In genomic region chr16:14306485-14307058, GRCh38 we compare ENCODE assay signal across 1 cellular context.
A peak's percentile ranks its signal among the peaks of the same experiment; 100 is the strongest.
TF ChIP-seq lines count a peak whose summit lies in the region.

No MANE protein-coding gene starts in this region.

TF ChIP-seq in HepG2, 621 proteins besides CTCF, POLR2A, EP300 and RAD21 (continued from another document and continues in another):
- no peak for TF ChIP-seq ZUFSP (CRISPR knock-in tag; IDR thresholded peaks at IDR 0.05; ENCODE audit: borderline replicate concordance)
- no peak for TF ChIP-seq ZNF510 (CRISPR knock-in tag; IDR thresholded peaks at IDR 0.05; ENCODE audit: low read depth)
- no peak for TF ChIP-seq GATA4 (IDR thresholded peaks at IDR 0.05; ENCODE audit: borderline replicate concordance, low read depth)
- no peak for TF ChIP-seq ZNF431 (CRISPR knock-in tag; IDR thresholded peaks at IDR 0.05; ENCODE audit: borderline replicate concordance, low read depth)
- no peak for TF ChIP-seq REXO4 (CRISPR knock-in tag; IDR thresholded peaks at IDR 0.05; ENCODE audit: borderline replicate concordance)
- TF ChIP-seq CSRNP2 (CRISPR knock-in tag; conservative IDR thresholded peaks at IDR 0.05; ENCODE audit: low read depth), result no peak
- TF ChIP-seq DDIT3 (CRISPR knock-in tag; IDR thresholded peaks at IDR 0.05), result no peak
- no peak for TF ChIP-seq MAZ (IDR thresholded peaks at IDR 0.05; ENCODE audit: borderline replicate concordance, low read depth, low read length)
- no peak for TF ChIP-seq MAZ (CRISPR knock-in tag; IDR thresholded peaks at IDR 0.05; ENCODE audit: low read depth)
- no peak for TF ChIP-seq HMGA1 (CRISPR knock-in tag; conservative IDR thresholded peaks at IDR 0.05)
- no peak for TF ChIP-seq ZFP36L1 (CRISPR knock-in tag; IDR thresholded peaks at IDR 0.05)
- no peak for TF ChIP-seq NR3C1 (CRISPR knock-in tag; IDR thresholded peaks at IDR 0.05)
- TF ChIP-seq MIXL1 (CRISPR knock-in tag; IDR thresholded peaks at IDR 0.05), result no peak
- TF ChIP-seq THAP8 (CRISPR knock-in tag; IDR thresholded peaks at IDR 0.05; ENCODE audit: borderline replicate concordance), result no peak
- no peak for TF ChIP-seq ZNF713 (CRISPR knock-in tag; IDR thresholded peaks at IDR 0.05)
- 0 out of 2 replicates have a peak, but pooled peaks have one; percentile 16 for TF ChIP-seq ZNF839 (CRISPR knock-in tag; IDR thresholded peaks at IDR 0.05; ENCODE audit: borderline replicate concordance)
- TF ChIP-seq ZNF572 (CRISPR knock-in tag; IDR thresholded peaks at IDR 0.05), result no peak
- TF ChIP-seq MZF1 (CRISPR knock-in tag; IDR thresholded peaks at IDR 0.05; ENCODE audit: borderline replicate concordance), result no peak
- 0 out of 2 replicates have a peak, but pooled peaks have one; percentile 17 for TF ChIP-seq ZNF574 (CRISPR knock-in tag; IDR thresholded peaks at IDR 0.05)
- peak; percentile 67; the same call in 1 of the 2 replicates for TF ChIP-seq ZBTB4 (CRISPR knock-in tag; IDR thresholded peaks at IDR 0.05; ENCODE audit: borderline replicate concordance)
- TF ChIP-seq CREB1 (IDR thresholded peaks at IDR 0.05), result no peak
- no peak for TF ChIP-seq CREB1 (CRISPR knock-in tag; IDR thresholded peaks at IDR 0.05)
- TF ChIP-seq RBFOX2 (IDR thresholded peaks at IDR 0.05; ENCODE audit: low read depth, low read length), result no peak
- TF ChIP-seq SMARCE1 (IDR thresholded peaks at IDR 0.05; ENCODE audit: borderline replicate concordance), result no peak
- TF ChIP-seq GATAD1 (CRISPR knock-in tag; IDR thresholded peaks at IDR 0.05), result no peak
- TF ChIP-seq IRF2 (CRISPR knock-in tag; IDR thresholded peaks at IDR 0.05), result no peak
- no peak for TF ChIP-seq FOXP4 (CRISPR knock-in tag; IDR thresholded peaks at IDR 0.05)
- TF ChIP-seq MLXIP (CRISPR knock-in tag; IDR thresholded peaks at IDR 0.05; ENCODE audit: borderline replicate concordance), result no peak
- no peak for TF ChIP-seq THRA (CRISPR knock-in tag; IDR thresholded peaks at IDR 0.05; ENCODE audit: borderline replicate concordance)
- TF ChIP-seq ZNF766 (CRISPR knock-in tag; IDR thresholded peaks at IDR 0.05; ENCODE audit: borderline replicate concordance), result 0 out of 2 replicates have a peak, but pooled peaks have one; percentile 40
- no peak for TF ChIP-seq ZXDC (CRISPR knock-in tag; IDR thresholded peaks at IDR 0.05)
- TF ChIP-seq NFE2L1 (CRISPR knock-in tag; IDR thresholded peaks at IDR 0.05; ENCODE audit: borderline replicate concordance), result no peak
- no peak for TF ChIP-seq NR2F2 (IDR thresholded peaks at IDR 0.05; ENCODE audit: borderline replicate concordance, low read depth)
- no peak for TF ChIP-seq ZBTB43 (CRISPR knock-in tag; conservative IDR thresholded peaks at IDR 0.05)
- no peak for TF ChIP-seq REPIN1 (CRISPR knock-in tag; IDR thresholded peaks at IDR 0.05; ENCODE audit: borderline replicate concordance, low read depth)
